Comparison of ENCODE assay signal across 9 cellular contexts in genomic region chrX:21375795-21376069, GRCh38. TPM values are rescaled to one million over a fixed set of nuclear protein-coding genes. Genes with fewer than 3 reads are reported as not detected.
A peak's percentile ranks its signal among the peaks of the same experiment; 100 is the strongest.
DNase-seq lines count a peak whose midpoint lies in the region; ATAC-seq and TF ChIP-seq lines count a peak whose summit lies in the region.
"Had no signal": no experiment of that assay in that cellular context is flagged by ENCODE, and none has a peak within 500 bp of the region (broad histone marks: within the 10 kb centered on the region; RNA-seq: fewer than 3 reads in every experiment).

No MANE protein-coding gene starts in this region.

- H3K4me3 Mint-ChIP-seq in MCF 10A (ENCODE audit: unreplicated experiment): no peak overlapping the region

- H3K27ac Mint-ChIP-seq in MCF 10A (ENCODE audit: low read depth, unreplicated experiment): no peak overlapping the region

- no TSS peak for BruUV-seq in MCF 10A (replicated peaks; lab: Mats Ljungman, UMichigan)

- intact Hi-C loops in breast epithelium (cut with DNase I; ENCODE audit: low total_unique reads): no loop called here
- intact Hi-C loops in MCF 10A (cut with micrococcal nuclease): no loop called here
- intact Hi-C loops in upper lobe of right lung (cut with DNase I): no loop called here

- H3K27me3 ChIP-seq in breast epithelium: peaks cover 0 to 26% of the 10 kb centered on the region in 2 donors
- H3K27me3 ChIP-seq in upper lobe of right lung: no peaks in the 10 kb centered on the region

- no peaks in the 10 kb centered on the region for H3K36me3 Mint-ChIP-seq in MCF 10A (ENCODE audit: insufficient read depth, unreplicated experiment)

- no peak for TF ChIP-seq POLR2A in breast epithelium (IDR thresholded peaks at IDR 0.05)

- POLR2A ChIA-PET in MCF 10A (lab: Yijun Ruan, JAX): no interaction called here

- CTCF ChIA-PET in MCF 10A (lab: Yijun Ruan, JAX): no interaction called here

- H3K4me1 ChIP-seq in breast epithelium (no peaks in the 10 kb centered on the region), upper lobe of right lung (no peaks in the 10 kb centered on the region)

- no peaks in the 10 kb centered on the region for H3K4me1 Mint-ChIP-seq in MCF 10A (ENCODE audit: insufficient read depth, unreplicated experiment)

- H3K27me3 Mint-ChIP-seq in MCF 10A (ENCODE audit: insufficient read depth, unreplicated experiment): peaks cover 65% of the 10 kb centered on the region

- H3K27ac ChIP-seq in breast epithelium: no peak overlapping the region
- H3K27ac ChIP-seq in upper lobe of right lung: no peak overlapping the region

- DNase-seq in breast epithelium (ENCODE audit: low spot score in 2 of 2) (no peak), MCF 10A (ENCODE audit: unreplicated experiment) (no peak), SK-N-DZ (ENCODE audit: low spot score) (peak; percentile 54), upper lobe of right lung (no peak), NCI-H2029 (lab: John Stamatoyannopoulos, UW) (no peak), cortex of kidney (lab: John Stamatoyannopoulos, UW) (no peak)
- DNase-seq: NCI-H1930 had no signal

- ATAC-seq in upper lobe of right lung (no peak), HG02678 (IDR thresholded peaks at IDR 0.05; ENCODE audit: unreplicated experiment) (no peak)

- no peaks in the 10 kb centered on the region for H3K36me3 ChIP-seq in breast epithelium
- H3K36me3 ChIP-seq in upper lobe of right lung: no peaks in the 10 kb centered on the region

- no peaks in the 10 kb centered on the region for H3K9me3 Mint-ChIP-seq in MCF 10A (ENCODE audit: unreplicated experiment)

- H3K9me3 ChIP-seq in breast epithelium (no peaks in the 10 kb centered on the region), upper lobe of right lung (no peaks in the 10 kb centered on the region)

- H3K4me3 ChIP-seq in breast epithelium (peak overlapping the region; percentile 57 to 69 (median 58)), iPS-11a (ENCODE audit: low read depth, low read length) (peak overlapping the region; percentile 30), upper lobe of right lung (peak overlapping the region; percentile 53)

- no peak for TF ChIP-seq CTCF in breast epithelium (IDR thresholded peaks at IDR 0.05)
- no peak for TF ChIP-seq CTCF in MCF 10A (IDR thresholded peaks at IDR 0.05; ENCODE audit: unreplicated experiment)
- no peak for TF ChIP-seq CTCF in upper lobe of right lung (IDR thresholded peaks at IDR 0.05)

RNA-seq across cellular contexts. Expression of gene CNKSR2, which starts 1.5 kb away (rescaled TPM):
- total RNA-seq in breast epithelium (10 to 100 TPM in 1 of 3 donors, 1 to 10 TPM in 2; 4.9 to 11.2 (median 5.4) TPM), MCF 10A (2022) (not detected in 2 replicates), upper lobe of right lung (7.2 TPM)
- 9.6 and 12.6 TPM in 2 replicates for polyA plus RNA-seq in SK-N-DZ (2014; cell fraction: cytosol; rRNA removed)
- 10.6 and 11.3 TPM in 2 replicates for polyA plus RNA-seq in SK-N-DZ (2014; cell fraction: nucleus; rRNA removed)
